ENCODE assay signal across 17 cellular contexts in the genomic region with DNA sequence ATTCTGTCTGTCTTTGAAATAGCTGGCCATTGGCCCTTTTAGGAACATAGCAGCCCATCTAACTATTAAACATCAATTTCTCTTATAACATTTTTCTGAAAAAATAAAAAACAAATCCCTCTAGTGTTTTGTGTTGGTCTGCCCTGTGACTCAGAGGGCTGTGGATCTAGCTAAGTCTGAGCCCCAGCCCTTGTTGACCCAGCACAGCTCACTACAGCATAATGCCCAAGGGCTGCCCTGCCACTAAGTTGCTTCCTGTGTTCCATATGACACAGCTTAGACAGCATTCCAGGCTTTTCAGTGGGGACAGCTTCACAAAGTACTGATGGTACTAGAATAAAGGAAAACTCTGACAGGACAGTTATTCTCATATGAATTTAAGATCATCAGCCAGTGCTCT.
DNase-seq lines count a peak whose midpoint lies in the region; ATAC-seq, FAIRE-seq and TF ChIP-seq lines count a peak whose summit lies in the region.
"Had no signal": no experiment of that assay in that cellular context is flagged by ENCODE, and none has a peak within 500 bp of the region (broad histone marks: within the 10 kb centered on the region; RNA-seq: fewer than 3 reads in every experiment).

No MANE protein-coding gene starts in this region.

- H3K27me3 ChIP-seq in bronchial epithelial cell (ENCODE audit: control insufficient read depth, insufficient read depth, low read length), result no peaks in the 10 kb centered on the region
- H3K27me3 ChIP-seq in iPS-20b (ENCODE audit: insufficient read depth, low read length), result no peaks in the 10 kb centered on the region
- H3K27me3 ChIP-seq in upper lobe of right lung, result no peaks in the 10 kb centered on the region
- H3K27me3 ChIP-seq: neural progenitor cell had no signal

- no peak for FAIRE-seq in bronchial epithelial cell (lab: Jason Lieb, UNC)

- TF ChIP-seq CTCF in bronchial epithelial cell (IDR thresholded peaks at IDR 0.05; ENCODE audit: insufficient read depth, low read length, severe bottlenecking) (no peak), upper lobe of right lung (IDR thresholded peaks at IDR 0.05) (no peak)

- H3K9me3 ChIP-seq in iPS-20b (ENCODE audit: insufficient read depth, low read depth, low read length) (no peaks in the 10 kb centered on the region), upper lobe of right lung (no peaks in the 10 kb centered on the region)

- H3K4me1 ChIP-seq in iPS-20b (ENCODE audit: insufficient read depth, low read length) (peaks cover 35% of the 10 kb centered on the region; the same call in 1 of the 2 replicates), upper lobe of right lung (peaks cover 14% of the 10 kb centered on the region)

- H3K27ac ChIP-seq in iPS-20b (ENCODE audit: low read length), result no peak overlapping the region
- no peak overlapping the region for H3K27ac ChIP-seq in upper lobe of right lung
- H3K27ac ChIP-seq: 22Rv1, neural progenitor cell had no signal

- DNase-seq in DMS53 (lab: John Stamatoyannopoulos, UW) (peak; percentile 49), DMS53 treated with DMSO at 0.1 percent for 48 hours (lab: John Stamatoyannopoulos, UW; ENCODE audit: unreplicated experiment) (no peak), bronchial epithelial cell (ENCODE audit: low read depth) (peak; percentile 75), upper lobe of right lung (no peak), DMS79 (lab: John Stamatoyannopoulos, UW) (no peak)
- DNase-seq in activated CD4-positive, alpha-beta T cell treated with anti-CD3 and anti-CD28 coated beads, Interleukin-2, amount 50 U/mL, for 48 hours, result no peak
- DNase-seq: DND-41; effector memory CD4-positive, alpha-beta T cell; NCI-H1694 treated with DMSO at 0.1 percent for 48 hours; stimulated activated naive CD4-positive, alpha-beta T cell treated with Interleukin-2 at 50 U/mL for 16 hours; T-helper 2 cell had no signal

- H3K36me3 ChIP-seq in bronchial epithelial cell (ENCODE audit: control insufficient read depth, insufficient read depth, low read length), result no peaks in the 10 kb centered on the region
- H3K36me3 ChIP-seq in iPS-20b (ENCODE audit: insufficient read depth, low read depth, low read length), result 0 out of 2 replicates have a peak, but pooled peaks cover 4% of the 10 kb centered on the region
- H3K36me3 ChIP-seq in upper lobe of right lung, result no peaks in the 10 kb centered on the region
- H3K36me3 ChIP-seq: neural progenitor cell had no signal

- H3K4me3 ChIP-seq in bronchial epithelial cell (ENCODE audit: low read depth, low read length) (no peak overlapping the region), iPS-20b (ENCODE audit: low read length) (peak overlapping the region; percentile 47; the same call in 1 of the 2 replicates), upper lobe of right lung (no peak overlapping the region)
- H3K4me3 ChIP-seq: neural progenitor cell had no signal

- ATAC-seq in upper lobe of right lung, result peak; percentile 30
- no peak for ATAC-seq in GM21825 (IDR thresholded peaks at IDR 0.05; ENCODE audit: unreplicated experiment)
- ATAC-seq: activated CD8-positive, alpha-beta T cell treated with anti-CD3 and anti-CD28 coated beads, Interleukin-2, amount 10 ng/mL, durations not matched to agents 7 days and 5 days; activated naive CD4-positive, alpha-beta T cell treated with anti-CD3 and anti-CD28 coated beads, Interleukin-2, amount 50 U/mL, for 72 hours had no signal

- intact Hi-C loops in upper lobe of right lung (cut with DNase I), result no loop called here

- peak overlapping the region; percentile 29; the same call in 1 of the 2 replicates for H3K9ac ChIP-seq in iPS-20b (ENCODE audit: low read depth, low read length)
- H3K9ac ChIP-seq: neural progenitor cell had no signal

Comparison
In these comparisons a context has a peak if more than half of its experiments do, and no peak if none do; other contexts are left out.
1. DNase-seq: peak in DMS53 (single experiment) and bronchial epithelial cell (single experiment); none in DMS53 treated with DMSO at 0.1 percent for 48 hours (single experiment), upper lobe of right lung (single experiment), DMS79 (single experiment) and activated CD4-positive, alpha-beta T cell treated with anti-CD3 and anti-CD28 coated beads, Interleukin-2, amount 50 U/mL, for 48 hours (0 of 2).